In the genomic region with DNA sequence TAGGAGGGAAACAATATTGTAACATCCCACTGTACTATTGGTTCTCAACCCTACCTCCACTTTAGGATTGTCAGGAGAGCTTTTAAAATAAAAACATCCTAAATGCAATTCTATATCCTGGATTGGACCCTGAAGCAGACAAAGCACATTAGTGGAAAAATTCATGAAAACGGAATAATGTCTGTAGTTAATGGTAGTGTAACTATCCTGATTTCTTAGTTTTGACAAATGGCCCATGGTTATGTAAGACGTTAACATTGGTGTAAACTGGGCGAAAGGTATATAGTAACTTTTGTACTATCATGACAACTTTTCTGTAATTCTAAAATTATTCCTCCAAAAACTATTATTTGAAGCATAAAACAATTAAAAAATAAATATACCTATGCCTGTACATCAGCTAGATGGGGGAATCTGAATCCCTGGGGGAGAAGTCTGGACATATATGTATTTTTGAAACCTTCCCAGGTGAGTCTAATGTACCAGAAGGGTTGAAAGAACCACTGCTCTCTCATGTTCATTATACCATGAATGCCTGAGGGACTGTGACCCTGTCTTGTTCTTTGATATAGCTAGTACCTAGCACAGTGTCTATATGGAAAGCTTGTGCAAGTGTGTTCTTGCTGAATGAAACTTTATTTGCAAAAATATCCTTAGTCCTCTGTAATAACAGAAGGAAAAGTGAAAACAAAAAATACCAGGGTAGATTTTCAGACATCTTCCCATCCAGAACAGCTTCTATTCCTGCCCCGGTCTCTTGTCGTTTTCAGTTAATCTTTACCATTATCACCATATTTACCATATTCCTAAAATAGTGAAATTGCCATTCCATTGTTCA, we compare ENCODE assay signal across 8 cellular contexts. TPM values are rescaled to one million over a fixed set of nuclear protein-coding genes. Genes with fewer than 3 reads are reported as not detected.
"Had no signal": no experiment of that assay in that cellular context is flagged by ENCODE, and none has a peak within 500 bp of the region (broad histone marks: within the 10 kb centered on the region; RNA-seq: fewer than 3 reads in every experiment).

No MANE protein-coding gene starts in this region.

- H3K4me3 ChIP-seq: GM23248 had no signal

- DNase-seq: GM23248, H9, HCEC 1CT, IMR-90, KBM-7 had no signal

- H3K27ac ChIP-seq: GM23248 had no signal

- H3K4me3 Mint-ChIP-seq: H9 had no signal

- FAIRE-seq: H1, HTR-8/SVneo had no signal

- H3K27ac Mint-ChIP-seq: H9 had no signal

- H3K9ac ChIP-seq: GM23248 had no signal

- H2AFZ ChIP-seq: GM23248 had no signal

RNA-seq across cellular contexts. Expression of gene HEMGN, which starts 12.3 kb away (rescaled TPM):
- total RNA-seq: GM23248, H1, H9, HT-29, IMR-90 had no signal
- polyA plus RNA-seq: GM23248, H1, IMR-90 had no signal
